8 cellular contexts compared by ENCODE assay signal in genomic region chr12:1634590-1635191, GRCh38. TPM values are rescaled to one million over a fixed set of nuclear protein-coding genes. Genes with fewer than 3 reads are reported as not detected.
A peak's percentile ranks its signal among the peaks of the same experiment; 100 is the strongest.
DNase-seq lines count a peak whose midpoint lies in the region; ATAC-seq and TF ChIP-seq lines count a peak whose summit lies in the region.

No MANE protein-coding gene starts in this region.

- H3K27me3 ChIP-seq in DOHH2 (ENCODE audit: control insufficient read depth, low read length), result peaks cover 50% of the 10 kb centered on the region
- no peaks in the 10 kb centered on the region for H3K27me3 ChIP-seq in SU-DHL-6 (ENCODE audit: low read length)
- H3K27me3 ChIP-seq in psoas muscle (ENCODE audit: insufficient read depth in 3 of 3, low read length in 2 of 3), result peaks cover 0 to 32% (median 14%) of the 10 kb centered on the region in 3 donors

- DNase-seq in LNCaP clone FGC (ENCODE audit: low read depth) (peak; percentile 46), cardiac septum (ENCODE audit: low spot score) (peak; percentile 90), psoas muscle (peak; percentile 82 to 90)
- DNase-seq in activated naive CD8-positive, alpha-beta T cell treated with anti-CD3 and anti-CD28 coated beads, Interleukin-2, amount 50 U/mL, for 16 hours (ENCODE audit: low read depth, low spot score), result peak; percentile 11

- no peak overlapping the region for H3K4me2 ChIP-seq in DOHH2 (ENCODE audit: low read length)
- no peak overlapping the region for H3K4me2 ChIP-seq in SU-DHL-6 (ENCODE audit: low read depth, low read length, poor library complexity, severe bottlenecking)

- H3K4me1 ChIP-seq in DOHH2 (ENCODE audit: control insufficient read depth, low read length) (peaks cover 11% of the 10 kb centered on the region), psoas muscle (peaks cover 10% of the 10 kb centered on the region)

- H3K4me3 ChIP-seq in DOHH2 (ENCODE audit: low read length) (no peak overlapping the region), LNCaP clone FGC (ENCODE audit: low read depth, low read length) (no peak overlapping the region), SU-DHL-6 (ENCODE audit: insufficient read depth, low read length, poor library complexity, severe bottlenecking) (no peak overlapping the region), psoas muscle (no peak overlapping the region)

- H2AFZ ChIP-seq in SU-DHL-6 (ENCODE audit: low read depth, low read length, severe bottlenecking), result no peak overlapping the region

- H3K9me2 ChIP-seq in DOHH2 (replicated peaks; ENCODE audit: control insufficient read depth, low read length) (no peaks in the 10 kb centered on the region), SU-DHL-6 (replicated peaks; ENCODE audit: insufficient read depth, low read length) (no peaks in the 10 kb centered on the region)

- H4K20me1 ChIP-seq in DOHH2 (ENCODE audit: control insufficient read depth, insufficient read depth, low read depth, low read length), result no peaks in the 10 kb centered on the region
- no peaks in the 10 kb centered on the region for H4K20me1 ChIP-seq in SU-DHL-6 (ENCODE audit: low read depth, low read length)

- TF ChIP-seq CTCF in DOHH2 (IDR thresholded peaks at IDR 0.05; ENCODE audit: low read depth, low read length, poor library complexity, severe bottlenecking), result peak; percentile 89
- TF ChIP-seq CTCF in LNCaP clone FGC (IDR thresholded peaks at IDR 0.05; ENCODE audit: control insufficient read depth, extremely low read depth, insufficient read depth), result peak; percentile 91
- TF ChIP-seq CTCF in SU-DHL-6 (IDR thresholded peaks at IDR 0.05; ENCODE audit: insufficient read depth, low read length, poor library complexity, severe bottlenecking), result peak; percentile 87
- peak; percentile 82 for TF ChIP-seq CTCF in psoas muscle (IDR thresholded peaks at IDR 0.05)

- H3F3A ChIP-seq in DOHH2 (ENCODE audit: control insufficient read depth, insufficient read depth) (no peaks in the 10 kb centered on the region), SU-DHL-6 (ENCODE audit: insufficient read depth) (no peaks in the 10 kb centered on the region)

- H3K9me3 ChIP-seq in DOHH2 (ENCODE audit: control insufficient read depth, insufficient read depth, low read length) (no peaks in the 10 kb centered on the region), SU-DHL-6 (ENCODE audit: insufficient read depth, low read length) (no peaks in the 10 kb centered on the region), psoas muscle (no peaks in the 10 kb centered on the region)

- ATAC-seq in psoas muscle, result peak; percentile 69 to 85 (median 76)
- ATAC-seq in HG03108 (IDR thresholded peaks at IDR 0.05; ENCODE audit: unreplicated experiment), result no peak
- no peak for ATAC-seq in HG03095 (IDR thresholded peaks at IDR 0.05; ENCODE audit: unreplicated experiment)

- H3K79me2 ChIP-seq in DOHH2 (ENCODE audit: control insufficient read depth, low read length), result no peaks in the 10 kb centered on the region
- no peaks in the 10 kb centered on the region for H3K79me2 ChIP-seq in SU-DHL-6 (ENCODE audit: insufficient read depth, low read length)

- no peaks in the 10 kb centered on the region for H3K36me3 ChIP-seq in DOHH2 (ENCODE audit: control insufficient read depth, low read length)
- no peaks in the 10 kb centered on the region for H3K36me3 ChIP-seq in SU-DHL-6 (ENCODE audit: low read length)
- no peaks in the 10 kb centered on the region for H3K36me3 ChIP-seq in psoas muscle (ENCODE audit: insufficient read depth in 1 of 2, low read depth in 1 of 2)

- no peak overlapping the region for H3K9ac ChIP-seq in SU-DHL-6 (ENCODE audit: low read length)

- H3K27ac ChIP-seq in DOHH2 (ENCODE audit: low read depth, low read length) (no peak overlapping the region), SU-DHL-6 (ENCODE audit: low read depth, low read length) (no peak overlapping the region), psoas muscle (no peak overlapping the region)

- WGBS in psoas muscle, 3 donors, result 35 to 38% (median 37%) methylated on average over 16 of the region's 16 CpGs

- intact Hi-C loops in cardiac septum (cut with DNase I) (loop anchor here (5.0 kb wide), 1 partner anchor 303 kb away; no protein-coding TSS in a partner anchor), psoas muscle (cut with DNase I) (no loop called here)

RNA-seq across cellular contexts. Expression of gene WNT5B, which starts 5.7 kb away (rescaled TPM):
- total RNA-seq in cardiac septum, result 0.43 TPM
- total RNA-seq in psoas muscle, result 1 to 10 TPM in 3 of 4 donors, under 1 TPM in 1; 0.46 to 4.8 (median 1.6) TPM
- under 1 TPM; 0.43 to 0.80 (median 0.49) TPM for polyA plus RNA-seq in psoas muscle

RNA-seq across cellular contexts. Expression of gene FBXL14, which starts 40.3 kb away (rescaled TPM):
- 6.9 TPM for total RNA-seq in cardiac septum
- total RNA-seq in psoas muscle, result 1 to 10 TPM; 4.5 to 7.9 (median 5.0) TPM
- polyA plus RNA-seq in psoas muscle, result 10 to 100 TPM in 1 of 3 donors, 1 to 10 TPM in 2; 2.9 to 13.8 (median 5.3) TPM

RNA-seq across cellular contexts. Expression of gene ADIPOR2, which starts 56.2 kb away (rescaled TPM):
- total RNA-seq in cardiac septum, result 33.4 TPM
- total RNA-seq in psoas muscle, result 10 to 100 TPM; 36.7 to 49.4 (median 43.2) TPM
- polyA plus RNA-seq in psoas muscle, result 10 to 100 TPM; 28.6 to 52.1 (median 44.2) TPM

Comparison
In these comparisons a context has a peak if more than half of its experiments do, and no peak if none do; other contexts are left out.
1. DNase-seq: peak in every context shown above with its lines; median percentile 90 in cardiac septum; 86 in psoas muscle; 46 in LNCaP clone FGC; 11 in activated naive CD8-positive, alpha-beta T cell treated with anti-CD3 and anti-CD28 coated beads, Interleukin-2, amount 50 U/mL, for 16 hours.
2. ATAC-seq: peak in psoas muscle (4 of 4); none in HG03108 (single experiment) and HG03095 (single experiment).
3. Peak in every context shown above with its lines, with median percentiles within 50 percentile points of each other: CTCF ChIP-seq.